20 cellular contexts compared by ENCODE assay signal in the genomic region with DNA sequence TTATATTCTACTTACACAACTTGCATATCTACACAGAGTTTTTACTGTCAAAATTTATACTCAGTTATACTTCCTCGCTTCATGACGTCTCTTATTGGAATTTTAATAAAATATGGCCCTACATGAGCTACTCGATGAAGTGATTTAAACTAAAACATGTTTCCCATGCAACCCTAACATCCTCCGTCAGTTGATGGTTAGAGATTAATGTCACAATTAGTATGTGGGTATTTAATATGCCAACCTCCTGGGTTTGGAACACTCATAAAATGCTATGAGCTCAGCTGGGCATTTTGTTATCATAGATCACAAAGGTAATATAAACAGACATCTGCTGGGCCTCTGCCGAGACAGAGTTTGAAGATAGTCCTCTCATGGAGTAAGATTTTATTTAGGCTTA.
DNase-seq lines count a peak whose midpoint lies in the region; ATAC-seq and TF ChIP-seq lines count a peak whose summit lies in the region.
"Had no signal": no experiment of that assay in that cellular context is flagged by ENCODE, and none has a peak within 500 bp of the region (broad histone marks: within the 10 kb centered on the region; RNA-seq: fewer than 3 reads in every experiment).

No MANE protein-coding gene starts in this region.

- peak overlapping the region; percentile 15 for H3K4me2 ChIP-seq in Loucy (ENCODE audit: low read depth, low read length, poor library complexity, severe bottlenecking)
- H3K4me2 ChIP-seq: A549, BLaER1 had no signal

- no peak overlapping the region for H3K9ac ChIP-seq in Loucy (ENCODE audit: low read depth, low read length, poor library complexity, severe bottlenecking)
- H3K9ac ChIP-seq: BLaER1 had no signal

- H3K36me3 ChIP-seq in Loucy (ENCODE audit: insufficient read depth, low read length): no peaks in the 10 kb centered on the region
- H3K36me3 ChIP-seq: BLaER1 had no signal

- no peaks in the 10 kb centered on the region for H3K9me2 ChIP-seq in Loucy (replicated peaks; ENCODE audit: low read depth, low read length)

- peaks cover 1% of the 10 kb centered on the region for H3K4me1 ChIP-seq in Loucy (ENCODE audit: insufficient read depth, low read length, poor library complexity, severe bottlenecking)
- H3K4me1 ChIP-seq: BLaER1 had no signal

- H3K4me3 Mint-ChIP-seq in mesothelial cell of epicardium: no peak overlapping the region
- no peak overlapping the region for H3K4me3 Mint-ChIP-seq in T-helper 2 cell treated with Interferon-gamma antibody and Interleukin-4, amounts not matched to agents 5 μg/mL and 100 μg/mL, for 36 hours
- H3K4me3 Mint-ChIP-seq: CD4-positive, alpha-beta memory T cell; IgD-negative memory B cell had no signal

- H2AFZ ChIP-seq in Loucy (ENCODE audit: low read length): no peak overlapping the region

- no peaks in the 10 kb centered on the region for H4K20me1 ChIP-seq in Loucy (ENCODE audit: insufficient read depth, low read length, poor library complexity, severe bottlenecking)
- H4K20me1 ChIP-seq: BLaER1 had no signal

- peaks cover 35% of the 10 kb centered on the region for H3K4me1 Mint-ChIP-seq in mesothelial cell of epicardium
- H3K4me1 Mint-ChIP-seq in T-helper 2 cell treated with Interferon-gamma antibody and Interleukin-4, amounts not matched to agents 5 μg/mL and 100 μg/mL, for 36 hours (ENCODE audit: low read depth): no peaks in the 10 kb centered on the region
- H3K4me1 Mint-ChIP-seq: CD4-positive, alpha-beta memory T cell; IgD-negative memory B cell had no signal

- no peaks in the 10 kb centered on the region for H3K9me3 ChIP-seq in Loucy (ENCODE audit: insufficient read depth, low read depth, low read length)
- H3K9me3 ChIP-seq: A549, BLaER1 had no signal

- peaks cover 4% of the 10 kb centered on the region for H3K9me3 Mint-ChIP-seq in mesothelial cell of epicardium
- H3K9me3 Mint-ChIP-seq in T-helper 2 cell treated with Interferon-gamma antibody and Interleukin-4, amounts not matched to agents 5 μg/mL and 100 μg/mL, for 36 hours: no peaks in the 10 kb centered on the region

- peak overlapping the region; percentile 77 for H3K27ac Mint-ChIP-seq in mesothelial cell of epicardium
- H3K27ac Mint-ChIP-seq in T-helper 2 cell treated with Interferon-gamma antibody and Interleukin-4, amounts not matched to agents 5 μg/mL and 100 μg/mL, for 36 hours: no peak overlapping the region
- H3K27ac Mint-ChIP-seq: CD4-positive, alpha-beta memory T cell; IgD-negative memory B cell had no signal

- no peaks in the 10 kb centered on the region for H3K79me2 ChIP-seq in Loucy (ENCODE audit: insufficient read depth, low read length)

- H3K4me3 ChIP-seq in Loucy (ENCODE audit: low read length, poor library complexity, severe bottlenecking): no peak overlapping the region
- H3K4me3 ChIP-seq: A549, BLaER1 had no signal

- DNase-seq in DMS 273 (lab: John Stamatoyannopoulos, UW; ENCODE audit: unreplicated experiment) (peak; percentile 11), DMS 273 treated with DMSO at 0.1 percent for 48 hours (lab: John Stamatoyannopoulos, UW) (no peak), mesothelial cell of epicardium (ENCODE audit: low spot score in 2 of 2, unreplicated experiment in 2 of 2) (no peak), glomerular visceral epithelial cell (ENCODE audit: extremely low spot score) (no peak)
- no peak for DNase-seq in T-helper 2 cell treated with Interferon-gamma antibody and Interleukin-4, amounts not matched to agents 5 μg/mL and 100 μg/mL, for 36 hours (ENCODE audit: low spot score)
- DNase-seq: AML-193; CD4-positive, alpha-beta memory T cell; DMS53; DND-41; GOT3; H7; KBM-7 had no signal

- TF ChIP-seq CTCF in Loucy (conservative IDR thresholded peaks at IDR 0.05; ENCODE audit: low read length) (no peak), mesothelial cell of epicardium (IDR thresholded peaks at IDR 0.05; ENCODE audit: unreplicated experiment) (no peak)

- H3K27me3 ChIP-seq in Loucy (ENCODE audit: insufficient read depth, low read length, poor library complexity, severe bottlenecking): no peaks in the 10 kb centered on the region
- H3K27me3 ChIP-seq: BLaER1 had no signal

- no peaks in the 10 kb centered on the region for H3K36me3 Mint-ChIP-seq in mesothelial cell of epicardium
- no peaks in the 10 kb centered on the region for H3K36me3 Mint-ChIP-seq in T-helper 2 cell treated with Interferon-gamma antibody and Interleukin-4, amounts not matched to agents 5 μg/mL and 100 μg/mL, for 36 hours (ENCODE audit: low read depth)
- H3K36me3 Mint-ChIP-seq: CD4-positive, alpha-beta memory T cell; IgD-negative memory B cell had no signal

- H3K27me3 Mint-ChIP-seq in mesothelial cell of epicardium (ENCODE audit: low read depth): no peaks in the 10 kb centered on the region
- no peaks in the 10 kb centered on the region for H3K27me3 Mint-ChIP-seq in T-helper 2 cell treated with Interferon-gamma antibody and Interleukin-4, amounts not matched to agents 5 μg/mL and 100 μg/mL, for 36 hours (ENCODE audit: low read depth)
- H3K27me3 Mint-ChIP-seq: CD4-positive, alpha-beta memory T cell; IgD-negative memory B cell had no signal

- H3F3A ChIP-seq in Loucy (ENCODE audit: low read depth): no peaks in the 10 kb centered on the region

- peak; percentile 80 for ATAC-seq in SK-N-SH treated with all-trans-retinoic acid at 6 μM for 48 hours
- no peak for ATAC-seq in HG02938 (IDR thresholded peaks at IDR 0.05; ENCODE audit: unreplicated experiment)
- ATAC-seq: A549, HCT116, HepG2 had no signal

TF ChIP-seq in SK-N-SH treated with all-trans-retinoic acid at 6 μM for 48 hours, 23 proteins besides CTCF, POLR2A, EP300 and RAD21 (continues in another document):
- TF ChIP-seq PPARA (CRISPR knock-in tag; IDR thresholded peaks at IDR 0.05; ENCODE audit: borderline replicate concordance) (no peak), SNAI2 (CRISPR knock-in tag; IDR thresholded peaks at IDR 0.05) (no peak), ZNF565 (CRISPR knock-in tag; conservative IDR thresholded peaks at IDR 0.05; ENCODE audit: low read depth) (no peak), OSR1 (CRISPR knock-in tag; IDR thresholded peaks at IDR 0.05) (no peak), ARNTL (CRISPR knock-in tag; IDR thresholded peaks at IDR 0.05; ENCODE audit: borderline replicate concordance, low read depth) (no peak), RARB (CRISPR knock-in tag; IDR thresholded peaks at IDR 0.05) (peak; percentile 93), GLIS3 (CRISPR knock-in tag; IDR thresholded peaks at IDR 0.05) (no peak), ISL1 (CRISPR knock-in tag; IDR thresholded peaks at IDR 0.05) (peak; percentile 99), CSDC2 (CRISPR knock-in tag; IDR thresholded peaks at IDR 0.05) (no peak), ESRRG (CRISPR knock-in tag; IDR thresholded peaks at IDR 0.05) (no peak), TOX (CRISPR knock-in tag; IDR thresholded peaks at IDR 0.05; ENCODE audit: borderline replicate concordance) (peak; percentile 97), ZFP3 (CRISPR knock-in tag; IDR thresholded peaks at IDR 0.05) (peak; percentile 67; the same call in 1 of the 2 replicates)
- TF ChIP-seq, protein P1, sequence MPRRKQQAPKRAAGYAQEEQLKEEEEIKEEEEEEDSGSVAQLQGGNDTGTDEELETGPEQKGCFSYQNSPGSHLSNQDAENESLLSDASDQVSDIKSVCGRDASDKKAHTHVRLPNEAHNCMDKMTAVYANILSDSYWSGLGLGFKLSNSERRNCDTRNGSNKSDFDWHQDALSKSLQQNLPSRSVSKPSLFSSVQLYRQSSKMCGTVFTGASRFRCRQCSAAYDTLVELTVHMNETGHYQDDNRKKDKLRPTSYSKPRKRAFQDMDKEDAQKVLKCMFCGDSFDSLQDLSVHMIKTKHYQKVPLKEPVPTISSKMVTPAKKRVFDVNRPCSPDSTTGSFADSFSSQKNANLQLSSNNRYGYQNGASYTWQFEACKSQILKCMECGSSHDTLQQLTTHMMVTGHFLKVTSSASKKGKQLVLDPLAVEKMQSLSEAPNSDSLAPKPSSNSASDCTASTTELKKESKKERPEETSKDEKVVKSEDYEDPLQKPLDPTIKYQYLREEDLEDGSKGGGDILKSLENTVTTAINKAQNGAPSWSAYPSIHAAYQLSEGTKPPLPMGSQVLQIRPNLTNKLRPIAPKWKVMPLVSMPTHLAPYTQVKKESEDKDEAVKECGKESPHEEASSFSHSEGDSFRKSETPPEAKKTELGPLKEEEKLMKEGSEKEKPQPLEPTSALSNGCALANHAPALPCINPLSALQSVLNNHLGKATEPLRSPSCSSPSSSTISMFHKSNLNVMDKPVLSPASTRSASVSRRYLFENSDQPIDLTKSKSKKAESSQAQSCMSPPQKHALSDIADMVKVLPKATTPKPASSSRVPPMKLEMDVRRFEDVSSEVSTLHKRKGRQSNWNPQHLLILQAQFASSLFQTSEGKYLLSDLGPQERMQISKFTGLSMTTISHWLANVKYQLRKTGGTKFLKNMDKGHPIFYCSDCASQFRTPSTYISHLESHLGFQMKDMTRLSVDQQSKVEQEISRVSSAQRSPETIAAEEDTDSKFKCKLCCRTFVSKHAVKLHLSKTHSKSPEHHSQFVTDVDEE (CRISPR knock-in tag; IDR thresholded peaks at IDR 0.05): no peak
- TF ChIP-seq, protein P2, sequence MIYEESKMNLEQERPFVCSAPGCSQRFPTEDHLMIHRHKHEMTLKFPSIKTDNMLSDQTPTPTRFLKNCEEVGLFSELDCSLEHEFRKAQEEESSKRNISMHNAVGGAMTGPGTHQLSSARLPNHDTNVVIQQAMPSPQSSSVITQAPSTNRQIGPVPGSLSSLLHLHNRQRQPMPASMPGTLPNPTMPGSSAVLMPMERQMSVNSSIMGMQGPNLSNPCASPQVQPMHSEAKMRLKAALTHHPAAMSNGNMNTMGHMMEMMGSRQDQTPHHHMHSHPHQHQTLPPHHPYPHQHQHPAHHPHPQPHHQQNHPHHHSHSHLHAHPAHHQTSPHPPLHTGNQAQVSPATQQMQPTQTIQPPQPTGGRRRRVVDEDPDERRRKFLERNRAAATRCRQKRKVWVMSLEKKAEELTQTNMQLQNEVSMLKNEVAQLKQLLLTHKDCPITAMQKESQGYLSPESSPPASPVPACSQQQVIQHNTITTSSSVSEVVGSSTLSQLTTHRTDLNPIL (CRISPR knock-in tag; IDR thresholded peaks at IDR 0.05; ENCODE audit: low read depth): peak; percentile 94
- TF ChIP-seq, protein P3, sequence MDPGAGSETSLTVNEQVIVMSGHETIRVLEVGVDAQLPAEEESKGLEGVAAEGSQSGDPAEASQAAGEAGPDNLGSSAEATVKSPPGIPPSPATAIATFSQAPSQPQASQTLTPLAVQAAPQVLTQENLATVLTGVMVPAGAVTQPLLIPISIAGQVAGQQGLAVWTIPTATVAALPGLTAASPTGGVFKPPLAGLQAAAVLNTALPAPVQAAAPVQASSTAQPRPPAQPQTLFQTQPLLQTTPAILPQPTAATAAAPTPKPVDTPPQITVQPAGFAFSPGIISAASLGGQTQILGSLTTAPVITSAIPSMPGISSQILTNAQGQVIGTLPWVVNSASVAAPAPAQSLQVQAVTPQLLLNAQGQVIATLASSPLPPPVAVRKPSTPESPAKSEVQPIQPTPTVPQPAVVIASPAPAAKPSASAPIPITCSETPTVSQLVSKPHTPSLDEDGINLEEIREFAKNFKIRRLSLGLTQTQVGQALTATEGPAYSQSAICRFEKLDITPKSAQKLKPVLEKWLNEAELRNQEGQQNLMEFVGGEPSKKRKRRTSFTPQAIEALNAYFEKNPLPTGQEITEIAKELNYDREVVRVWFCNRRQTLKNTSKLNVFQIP (CRISPR knock-in tag; IDR thresholded peaks at IDR 0.05; ENCODE audit: borderline replicate concordance, low read depth): peak; percentile 95
